Comparison of ENCODE assay signal across 9 cellular contexts in genomic region chr5:39274388-39275085, GRCh38. TPM values are rescaled to one million over a fixed set of nuclear protein-coding genes. Genes with fewer than 3 reads are reported as not detected.
DNase-seq lines count a peak whose midpoint lies in the region; ATAC-seq and TF ChIP-seq lines count a peak whose summit lies in the region.
"Had no signal": no experiment of that assay in that cellular context is flagged by ENCODE, and none has a peak within 500 bp of the region (broad histone marks: within the 10 kb centered on the region; RNA-seq: fewer than 3 reads in every experiment).

No MANE protein-coding gene starts in this region.

- intact Hi-C loops in Calu3 (cut with micrococcal nuclease; ENCODE audit: unreplicated experiment) = loop anchor here (2.0 kb wide), 2 partner anchors 18 to 56 kb away; partner anchors contain the start of gene FYB1

- no peaks in the 10 kb centered on the region for H3K36me3 Mint-ChIP-seq in Calu3 (ENCODE audit: insufficient read depth, unreplicated experiment)

- no peak for TF ChIP-seq CTCF in Calu3 (IDR thresholded peaks at IDR 0.05; ENCODE audit: unreplicated experiment)

- H3K27me3 ChIP-seq in adipocyte (replicated peaks; ENCODE audit: control insufficient read depth, insufficient read depth, low read length) (no peaks in the 10 kb centered on the region), skeletal muscle tissue (ENCODE audit: control insufficient read depth in 3 of 3, insufficient read depth in 3 of 3, low read length in 3 of 3) (no peaks in the 10 kb centered on the region)

- H3K4me1 ChIP-seq in adipocyte (ENCODE audit: control insufficient read depth, insufficient read depth, low read length) (no peaks in the 10 kb centered on the region), skeletal muscle tissue (ENCODE audit: control insufficient read depth in 3 of 3, insufficient read depth in 3 of 3, low read length in 3 of 3) (no peaks in the 10 kb centered on the region)

- H3K27me3 Mint-ChIP-seq in Calu3 (ENCODE audit: unreplicated experiment) = no peaks in the 10 kb centered on the region

- no peaks in the 10 kb centered on the region for H3K36me3 ChIP-seq in adipocyte (ENCODE audit: control insufficient read depth, insufficient read depth, low read length, severe bottlenecking)
- no peaks in the 10 kb centered on the region for H3K36me3 ChIP-seq in skeletal muscle tissue (ENCODE audit: control insufficient read depth in 3 of 3, insufficient read depth in 3 of 3, low read length in 3 of 3)

- H3K4me3 Mint-ChIP-seq in Calu3 (ENCODE audit: low read depth, unreplicated experiment) = no peak overlapping the region

- H3K9me3 Mint-ChIP-seq in Calu3 (ENCODE audit: low read depth, unreplicated experiment) = peaks cover 5% of the 10 kb centered on the region

- no TSS peak for BruUV-seq in Calu3 (replicated peaks; lab: Mats Ljungman, UMichigan)

- CTCF ChIA-PET in Calu3 (lab: Charles Lee) = interaction anchor here (1.7 to 1.9 kb wide), 2 partner anchors 9 to 57 kb away, joined by 4 to 8 read pairs; no protein-coding TSS in a partner anchor

- H3K4me3 ChIP-seq in adipocyte (ENCODE audit: low read length) (peak overlapping the region; percentile 5), skeletal muscle tissue (ENCODE audit: low read length in 3 of 3) (peak overlapping the region in 1 of 3 donors; percentile 32)

- H3K9me3 ChIP-seq in adipocyte (ENCODE audit: control insufficient read depth, low read length) (no peaks in the 10 kb centered on the region), skeletal muscle tissue (ENCODE audit: control insufficient read depth in 3 of 3, low read length in 3 of 3) (no peaks in the 10 kb centered on the region)

- DNase-seq in Calu3 (no peak), adipocyte (ENCODE audit: low read depth) (peak; percentile 7), NCI-H226 (no peak), NCI-H2081 (lab: John Stamatoyannopoulos, UW) (no peak)
- DNase-seq in activated CD8-positive, alpha-beta memory T cell treated with anti-CD3 and anti-CD28 coated beads, Interleukin-2, amount 50 U/mL, for 4 hours = no peak

- ATAC-seq in GM19467 (IDR thresholded peaks at IDR 0.05; ENCODE audit: unreplicated experiment) (peak; percentile 89), HG03521 (IDR thresholded peaks at IDR 0.05; ENCODE audit: unreplicated experiment) (peak; percentile 71)

- H3K9ac ChIP-seq in adipocyte (ENCODE audit: low read length) (no peak overlapping the region), skeletal muscle tissue (ENCODE audit: low read depth in 1 of 3, low read length in 3 of 3) (no peak overlapping the region)

- peaks cover 16% of the 10 kb centered on the region for H3K4me1 Mint-ChIP-seq in Calu3 (ENCODE audit: low read depth, unreplicated experiment)

- peak overlapping the region; percentile 70 for H3K27ac Mint-ChIP-seq in Calu3 (ENCODE audit: unreplicated experiment)

- peak overlapping the region; percentile 28 for H3K27ac ChIP-seq in skeletal muscle tissue (ENCODE audit: low read depth, low read length)

RNA-seq across cellular contexts. Expression of gene FYB1, which starts 55.2 kb away (rescaled TPM):
- total RNA-seq in Calu3 (2022) (30.8 and 42.8 TPM in 2 replicates), skeletal muscle tissue (4.2 TPM)
- total RNA-seq: dermis microvascular lymphatic vessel endothelial cell had no signal
